ENCODE assay signal across 7 cellular contexts in the genomic region with DNA sequence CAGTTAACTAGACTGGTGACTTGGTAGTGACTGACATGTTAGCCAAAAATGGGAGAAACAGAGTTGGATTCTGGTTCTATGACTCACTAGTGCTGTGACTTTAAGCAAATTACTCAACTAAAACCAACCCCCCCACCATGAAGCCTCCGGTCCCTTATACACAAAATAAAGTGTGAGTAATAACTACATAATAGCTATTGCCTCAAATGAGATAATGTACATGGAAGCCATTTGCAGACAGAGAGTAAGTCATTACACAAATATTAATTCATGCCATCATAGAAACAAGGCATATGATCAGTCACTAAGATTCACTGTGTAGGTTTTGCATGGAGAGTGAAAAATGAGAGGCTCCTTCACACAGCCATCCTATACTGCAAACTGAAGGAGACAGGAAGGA.
DNase-seq lines count a peak whose midpoint lies in the region; FAIRE-seq and TF ChIP-seq lines count a peak whose summit lies in the region.

No MANE protein-coding gene starts in this region.

- no peaks in the 10 kb centered on the region for H3K9me3 ChIP-seq in endodermal cell (ENCODE audit: control insufficient read depth, low read length)
- no peaks in the 10 kb centered on the region for H3K9me3 ChIP-seq in kidney (ENCODE audit: control insufficient read depth in 1 of 2, low read length in 2 of 2)

- H3K4me1 ChIP-seq in endodermal cell (ENCODE audit: control insufficient read depth, insufficient read depth, low read length) (no peaks in the 10 kb centered on the region), kidney (ENCODE audit: control insufficient read depth in 1 of 2, insufficient read depth in 1 of 2, low read depth in 1 of 2, low read length in 2 of 2) (peaks cover 0 to 4% of the 10 kb centered on the region in 2 donors)

- no peaks in the 10 kb centered on the region for H3K36me3 ChIP-seq in endodermal cell (ENCODE audit: control insufficient read depth, insufficient read depth, low read length)
- H3K36me3 ChIP-seq in kidney (ENCODE audit: control insufficient read depth in 1 of 2, insufficient read depth in 2 of 2, low read length in 2 of 2), result no peaks in the 10 kb centered on the region

- no CpG with 5 or more reads among the region's 1 CpG for WGBS in endodermal cell (ENCODE audit: insufficient coverage in 1 of 2, insufficient read length in 1 of 2), 2 experiments

- TF ChIP-seq CTCF in chondrocyte (IDR thresholded peaks at IDR 0.05) (no peak), endodermal cell (conservative IDR thresholded peaks at IDR 0.05) (no peak), kidney (IDR thresholded peaks at IDR 0.05; ENCODE audit: borderline replicate concordance, extremely low read depth, insufficient read depth) (no peak)

- FAIRE-seq in RCC 7860 (lab: Jason Lieb, UNC), result peak; percentile 95
- FAIRE-seq in kidney (lab: Jason Lieb, UNC), result no peak

- H3K27me3 Mint-ChIP-seq in chondrocyte (ENCODE audit: low read depth) (no peaks in the 10 kb centered on the region), endodermal cell (ENCODE audit: insufficient read depth) (no peaks in the 10 kb centered on the region)

- H3K36me3 Mint-ChIP-seq in chondrocyte (ENCODE audit: low read depth), result peaks cover 2% of the 10 kb centered on the region
- no peaks in the 10 kb centered on the region for H3K36me3 Mint-ChIP-seq in endodermal cell (ENCODE audit: low read depth)

- H3K4me1 Mint-ChIP-seq in chondrocyte (ENCODE audit: low read depth), result peaks cover 29% of the 10 kb centered on the region
- H3K4me1 Mint-ChIP-seq in endodermal cell, result no peaks in the 10 kb centered on the region

- DNase-seq in GM04504 (ENCODE audit: low read depth) (peak; percentile 69), RCC 7860 (ENCODE audit: low spot score) (peak; percentile 95), chondrocyte (ENCODE audit: low spot score) (no peak), skeletal muscle cell (ENCODE audit: low read depth) (peak; percentile 91), endodermal cell (no peak), NCI-H345 (lab: John Stamatoyannopoulos, UW) (no peak), kidney (no peak)

- intact Hi-C loops in kidney (cut with DNase I), result no loop called here

- H3K4me3 Mint-ChIP-seq in chondrocyte (ENCODE audit: unreplicated experiment), result peak overlapping the region; percentile 6
- no peak overlapping the region for H3K4me3 Mint-ChIP-seq in endodermal cell

- H3K27me3 ChIP-seq in endodermal cell (ENCODE audit: control insufficient read depth, insufficient read depth, low read length, poor library complexity, severe bottlenecking), result no peaks in the 10 kb centered on the region

- no peak overlapping the region for H3K27ac ChIP-seq in endodermal cell (ENCODE audit: low read depth, low read length)
- no peak overlapping the region for H3K27ac ChIP-seq in kidney (ENCODE audit: low read depth in 2 of 2, low read length in 2 of 2)

- peak overlapping the region; percentile 61 for H3K27ac Mint-ChIP-seq in chondrocyte (ENCODE audit: unreplicated experiment)
- H3K27ac Mint-ChIP-seq in endodermal cell, result no peak overlapping the region

- H3K9me3 Mint-ChIP-seq in chondrocyte (ENCODE audit: low read depth), result no peaks in the 10 kb centered on the region
- H3K9me3 Mint-ChIP-seq in endodermal cell, result no peaks in the 10 kb centered on the region

- no peak overlapping the region for H3K4me3 ChIP-seq in skeletal muscle cell (ENCODE audit: low read depth, low read length)
- H3K4me3 ChIP-seq in endodermal cell (ENCODE audit: low read length), result no peak overlapping the region
- H3K4me3 ChIP-seq in kidney (ENCODE audit: low read length in 2 of 2), result no peak overlapping the region

- no peak overlapping the region for H3K9ac ChIP-seq in endodermal cell (ENCODE audit: extremely low read depth, low read length, poor library complexity, severe bottlenecking)
- no peak overlapping the region for H3K9ac ChIP-seq in kidney (ENCODE audit: low read length in 2 of 2)

Comparison
In these comparisons a context has a peak if more than half of its experiments do, and no peak if none do; other contexts are left out.
1. DNase-seq: peak in GM04504 (single experiment), RCC 7860 (single experiment) and skeletal muscle cell (single experiment); none in chondrocyte (single experiment), endodermal cell (single experiment), NCI-H345 (single experiment) and kidney (single experiment).